ENCODE assay signal across 8 cellular contexts in the genomic region with DNA sequence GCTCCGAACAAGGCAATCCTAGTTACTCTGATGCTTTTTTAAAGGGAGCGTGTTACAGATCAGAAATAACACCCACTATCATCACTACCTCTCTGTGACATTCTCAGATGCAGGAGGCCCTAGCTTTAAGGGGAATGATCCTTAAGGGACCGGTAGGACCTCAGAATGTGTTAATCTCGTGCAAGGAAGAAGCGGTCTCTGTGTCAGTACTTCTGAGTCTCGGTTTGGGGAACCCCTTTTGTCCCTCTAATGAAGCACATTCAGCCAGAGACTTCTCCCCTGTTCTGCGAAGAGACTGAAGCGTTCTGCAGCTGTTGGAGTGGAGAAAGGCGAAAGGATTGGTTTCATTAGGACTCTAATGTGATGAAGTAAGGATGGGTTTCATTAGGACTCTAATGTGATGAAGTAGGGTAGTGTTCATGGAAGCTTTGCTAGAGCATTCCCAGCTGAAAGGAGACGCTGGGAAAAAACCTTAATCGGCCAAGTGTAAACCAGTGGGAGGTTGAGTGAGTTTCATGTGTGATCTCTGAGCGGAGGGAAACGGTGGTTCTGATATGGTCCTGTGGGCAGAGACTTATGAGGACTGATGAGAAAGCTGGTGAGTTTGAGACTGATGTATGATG. TPM values are rescaled to one million over a fixed set of nuclear protein-coding genes. Genes with fewer than 3 reads are reported as not detected.
A peak's percentile ranks its signal among the peaks of the same experiment; 100 is the strongest.
DNase-seq lines count a peak whose midpoint lies in the region; ATAC-seq and TF ChIP-seq lines count a peak whose summit lies in the region.

No MANE protein-coding gene starts in this region.

- CTCF ChIA-PET in activated naive CD4-positive, alpha-beta T cell treated with anti-CD3 and anti-CD28 coated beads, Interleukin-2, amount 10 ng/mL, durations not matched to agents 7 days and 5 days (lab: Charles Lee): interaction anchor here (1.0 kb wide), 1 partner anchor 329 kb away, joined by 3 read pairs; the partner anchor contains the start of gene FXN

- no peak overlapping the region for H3K27ac Mint-ChIP-seq in activated naive CD4-positive, alpha-beta T cell treated with anti-CD3 and anti-CD28 coated beads, Interleukin-2, amount 10 ng/mL, durations not matched to agents 7 days and 5 days

- peak overlapping the region; percentile 51 to 79 (median 73) for H3K4me3 ChIP-seq in breast epithelium

- no peak for TF ChIP-seq CTCF in breast epithelium (IDR thresholded peaks at IDR 0.05)
- no peak for TF ChIP-seq CTCF in omental fat pad (IDR thresholded peaks at IDR 0.05)

- TF ChIP-seq POLR2A in breast epithelium (IDR thresholded peaks at IDR 0.05): no peak

- H3K36me3 ChIP-seq in breast epithelium: no peaks in the 10 kb centered on the region

- peak overlapping the region; percentile 83 for H3K4me3 Mint-ChIP-seq in activated naive CD4-positive, alpha-beta T cell treated with anti-CD3 and anti-CD28 coated beads, Interleukin-2, amount 10 ng/mL, durations not matched to agents 7 days and 5 days

- no peak overlapping the region for H3K27ac ChIP-seq in breast epithelium

- H3K27me3 Mint-ChIP-seq in activated naive CD4-positive, alpha-beta T cell treated with anti-CD3 and anti-CD28 coated beads, Interleukin-2, amount 10 ng/mL, durations not matched to agents 7 days and 5 days: peaks cover 71% of the 10 kb centered on the region

- intact Hi-C loops in breast epithelium (cut with DNase I; ENCODE audit: low total_unique reads): no loop called here

- ATAC-seq in HG03066 (IDR thresholded peaks at IDR 0.05; ENCODE audit: low read depth, unreplicated experiment) (peak; percentile 24), omental fat pad (ENCODE audit: low FRiP score) (peak; percentile 22), GM19467 (IDR thresholded peaks at IDR 0.05; ENCODE audit: unreplicated experiment) (no peak)

- peaks cover 0 to 10% of the 10 kb centered on the region in 2 donors for H3K27me3 ChIP-seq in breast epithelium

- no peak for DNase-seq in activated naive CD4-positive, alpha-beta T cell treated with anti-CD3 and anti-CD28 coated beads, Interleukin-2, amount 10 ng/mL, durations not matched to agents 7 days and 5 days
- no peak for DNase-seq in activated naive CD4-positive, alpha-beta T cell treated with Interleukin-2 at 50 U/mL for 16 hours
- DNase-seq in breast epithelium (ENCODE audit: low spot score in 2 of 2) (no peak), omental fat pad (ENCODE audit: low spot score) (no peak), GOT3 (lab: John Stamatoyannopoulos, UW) (no peak), NCI-H2081 (lab: John Stamatoyannopoulos, UW) (no peak)

- H3K4me1 Mint-ChIP-seq in activated naive CD4-positive, alpha-beta T cell treated with anti-CD3 and anti-CD28 coated beads, Interleukin-2, amount 10 ng/mL, durations not matched to agents 7 days and 5 days: peaks cover 20% of the 10 kb centered on the region

- no peaks in the 10 kb centered on the region for H3K36me3 Mint-ChIP-seq in activated naive CD4-positive, alpha-beta T cell treated with anti-CD3 and anti-CD28 coated beads, Interleukin-2, amount 10 ng/mL, durations not matched to agents 7 days and 5 days

- H3K9me3 Mint-ChIP-seq in activated naive CD4-positive, alpha-beta T cell treated with anti-CD3 and anti-CD28 coated beads, Interleukin-2, amount 10 ng/mL, durations not matched to agents 7 days and 5 days: no peaks in the 10 kb centered on the region

- no peaks in the 10 kb centered on the region for H3K9me3 ChIP-seq in breast epithelium

- peaks cover 0 to 13% of the 10 kb centered on the region in 2 donors for H3K4me1 ChIP-seq in breast epithelium

RNA-seq across cellular contexts. Expression of gene PIP5K1B, which starts 1.6 kb away (rescaled TPM):
- 10 to 100 TPM in 1 of 3 donors, 1 to 10 TPM in 1, under 1 TPM in 1; 0.80 to 11.1 (median 9.8) TPM for total RNA-seq in breast epithelium
- 10 to 100 TPM in 1 of 4 donors, 1 to 10 TPM in 3; 1.9 to 14.3 (median 3.2) TPM for total RNA-seq in omental fat pad
